8 cellular contexts compared by ENCODE assay signal in genomic region chr19:46728693-46729339, GRCh38. TPM values are rescaled to one million over a fixed set of nuclear protein-coding genes. Genes with fewer than 3 reads are reported as not detected.
DNase-seq lines count a peak whose midpoint lies in the region; TF ChIP-seq lines count a peak whose summit lies in the region.

No MANE protein-coding gene starts in this region.

- H3K4me1 ChIP-seq in parathyroid adenoma (no peaks in the 10 kb centered on the region), transverse colon (no peaks in the 10 kb centered on the region)

- peaks cover 21% of the 10 kb centered on the region for H3K4me1 Mint-ChIP-seq in activated T-helper 2 cell treated with anti-CD3 and anti-CD28 coated beads, Interferon-gamma antibody, Interleukin-2, Interleukin-4, amounts not matched to agents 10 μg/mL and 5 μg/mL and 100 μg/mL, durations not matched to agents 14 hours and 24 hours and 36 hours (ENCODE audit: low read depth)

- DNase-seq in GM19238 (ENCODE audit: insufficient read length, low spot score) (peak; percentile 93), fibroblast of villous mesenchyme (ENCODE audit: low read depth) (peak; percentile 56), transverse colon (peak; percentile 80), NCI-H446 treated with DMSO at 0.1 percent for 48 hours (lab: John Stamatoyannopoulos, UW) (no peak)
- DNase-seq in activated T-helper 2 cell treated with anti-CD3 and anti-CD28 coated beads, Interferon-gamma antibody, Interleukin-2, Interleukin-4, amounts not matched to agents 10 μg/mL and 5 μg/mL and 100 μg/mL, durations not matched to agents 14 hours and 24 hours and 36 hours (ENCODE audit: low spot score), result peak; percentile 68

- no peaks in the 10 kb centered on the region for H3K9me3 Mint-ChIP-seq in activated T-helper 2 cell treated with anti-CD3 and anti-CD28 coated beads, Interferon-gamma antibody, Interleukin-2, Interleukin-4, amounts not matched to agents 10 μg/mL and 5 μg/mL and 100 μg/mL, durations not matched to agents 14 hours and 24 hours and 36 hours

- H3K27ac ChIP-seq in 22Rv1 (no peak overlapping the region), parathyroid adenoma (no peak overlapping the region), transverse colon (peak overlapping the region in 2 of 4 donors; percentile 30 to 42)

- H2AFZ ChIP-seq in parathyroid adenoma, result no peak overlapping the region

- no peak overlapping the region for H3K27ac Mint-ChIP-seq in activated T-helper 2 cell treated with anti-CD3 and anti-CD28 coated beads, Interferon-gamma antibody, Interleukin-2, Interleukin-4, amounts not matched to agents 10 μg/mL and 5 μg/mL and 100 μg/mL, durations not matched to agents 14 hours and 24 hours and 36 hours

- H3K4me3 ChIP-seq in fibroblast of villous mesenchyme (ENCODE audit: low read depth, low read length) (no peak overlapping the region), parathyroid adenoma (ENCODE audit: low read depth, low read length) (no peak overlapping the region), transverse colon (no peak overlapping the region)

- no peak overlapping the region for H3K9ac ChIP-seq in parathyroid adenoma

- TF ChIP-seq POLR2A in transverse colon (IDR thresholded peaks at IDR 0.05), result no peak

- H3K79me2 ChIP-seq in parathyroid adenoma, result peaks cover 2% of the 10 kb centered on the region

- peak; percentile 98 for TF ChIP-seq CTCF in 22Rv1 (IDR thresholded peaks at IDR 0.05)
- TF ChIP-seq CTCF in fibroblast of villous mesenchyme (IDR thresholded peaks at IDR 0.05; ENCODE audit: insufficient read depth, low read depth, low read length), result peak; percentile 91
- peak; percentile 95 for TF ChIP-seq CTCF in parathyroid adenoma (IDR thresholded peaks at IDR 0.05)
- TF ChIP-seq CTCF in transverse colon (IDR thresholded peaks at IDR 0.05), result peak; percentile 88 to 96 (median 93)

- H3K36me3 ChIP-seq in parathyroid adenoma (ENCODE audit: control insufficient read depth, insufficient read depth, low read length), result no peaks in the 10 kb centered on the region
- peaks cover 0 to 59% (median 19%) of the 10 kb centered on the region in 4 donors for H3K36me3 ChIP-seq in transverse colon

- in situ Hi-C loops in transverse colon (cut with MboI; ENCODE audit: low pct_ligation_motif_present in 1 of 4, low pct_unique_long_range_greater_than_20kb in 1 of 4, low sequenced_read_pairs in 3 of 4), result no loop called here

- H3K9me3 ChIP-seq in parathyroid adenoma (ENCODE audit: control insufficient read depth, low read length), result no peaks in the 10 kb centered on the region
- H3K9me3 ChIP-seq in transverse colon, result no peaks in the 10 kb centered on the region

- H3K4me2 ChIP-seq in parathyroid adenoma (ENCODE audit: low read length), result no peak overlapping the region

- WGBS in transverse colon (ENCODE audit: low coverage in 1 of 2), 2 donors, result 37 to 40% methylated on average over 1 to 20 of the region's 20 CpGs

- H3K27me3 Mint-ChIP-seq in activated T-helper 2 cell treated with anti-CD3 and anti-CD28 coated beads, Interferon-gamma antibody, Interleukin-2, Interleukin-4, amounts not matched to agents 10 μg/mL and 5 μg/mL and 100 μg/mL, durations not matched to agents 14 hours and 24 hours and 36 hours (ENCODE audit: low read depth), result no peaks in the 10 kb centered on the region

- intact Hi-C loops in activated T-helper 2 cell treated with anti-CD3 and anti-CD28 coated beads, Interferon-gamma antibody, Interleukin-2, Interleukin-4, amounts not matched to agents 10 μg/mL and 5 μg/mL and 100 μg/mL, durations not matched to agents 14 hours and 24 hours and 36 hours (cut with micrococcal nuclease), result loop anchor here (1.0 kb wide), 2 partner anchors 25 to 115 kb away; no protein-coding TSS in a partner anchor
- intact Hi-C loops in transverse colon (cut with DNase I; ENCODE audit: low total_unique reads), result loop anchor here (2.0 kb wide), 1 partner anchor 24 kb away; no protein-coding TSS in a partner anchor

- no peak overlapping the region for H3K4me3 Mint-ChIP-seq in activated T-helper 2 cell treated with anti-CD3 and anti-CD28 coated beads, Interferon-gamma antibody, Interleukin-2, Interleukin-4, amounts not matched to agents 10 μg/mL and 5 μg/mL and 100 μg/mL, durations not matched to agents 14 hours and 24 hours and 36 hours (ENCODE audit: low read depth)

- peaks cover 77% of the 10 kb centered on the region for H3K36me3 Mint-ChIP-seq in activated T-helper 2 cell treated with anti-CD3 and anti-CD28 coated beads, Interferon-gamma antibody, Interleukin-2, Interleukin-4, amounts not matched to agents 10 μg/mL and 5 μg/mL and 100 μg/mL, durations not matched to agents 14 hours and 24 hours and 36 hours (ENCODE audit: low read depth)

- no peak for TF ChIP-seq EP300 in transverse colon (IDR thresholded peaks at IDR 0.05; ENCODE audit: low read depth)

- H3K27me3 ChIP-seq in parathyroid adenoma (ENCODE audit: control insufficient read depth, insufficient read depth, low read length), result no peaks in the 10 kb centered on the region
- H3K27me3 ChIP-seq in transverse colon, result no peaks in the 10 kb centered on the region

TF ChIP-seq in PFSK-1, 5 proteins besides CTCF, POLR2A, EP300 and RAD21:
- TF ChIP-seq TAF1 (IDR thresholded peaks at IDR 0.05; ENCODE audit: borderline replicate concordance, insufficient read depth, low read length) (no peak), FOXP2 (optimal IDR thresholded peaks at IDR 0.05; ENCODE audit: borderline replicate concordance, extremely low read depth, extremely low read length, insufficient read depth) (peak; percentile 31)

RNA-seq across cellular contexts. Expression of gene PRKD2, which starts 11.9 kb away (rescaled TPM):
- 52.1 TPM for polyA plus RNA-seq in PFSK-1 (2012; ENCODE audit: insufficient read length, low read depth)
- total RNA-seq in activated T-helper 2 cell treated with anti-CD3 and anti-CD28 coated beads, Interferon-gamma antibody, Interleukin-2, Interleukin-4, amounts not matched to agents 10 μg/mL and 5 μg/mL and 100 μg/mL, durations not matched to agents 14 hours and 24 hours and 36 hours, result 77.9 and 79.8 TPM in 2 replicates
- total RNA-seq in fibroblast of villous mesenchyme (11.7 and 12.2 TPM in 2 replicates), transverse colon (100 to 1,000 TPM in 1 of 4 donors, 10 to 100 TPM in 3; 40.1 to 201 (median 53.5) TPM)

RNA-seq across cellular contexts. Expression of gene FKRP, which starts 17.0 kb away (rescaled TPM):
- polyA plus RNA-seq in PFSK-1 (2012; ENCODE audit: insufficient read length, low read depth), result 37.5 TPM
- total RNA-seq in activated T-helper 2 cell treated with anti-CD3 and anti-CD28 coated beads, Interferon-gamma antibody, Interleukin-2, Interleukin-4, amounts not matched to agents 10 μg/mL and 5 μg/mL and 100 μg/mL, durations not matched to agents 14 hours and 24 hours and 36 hours, result 23.1 and 23.8 TPM in 2 replicates
- total RNA-seq in fibroblast of villous mesenchyme (18.1 and 19.6 TPM in 2 replicates), transverse colon (10 to 100 TPM in 3 of 4 donors, 1 to 10 TPM in 1; 9.7 to 16.1 (median 11.8) TPM)

RNA-seq across cellular contexts. Expression of gene STRN4, which starts 17.4 kb away (rescaled TPM):
- polyA plus RNA-seq in PFSK-1 (2012; ENCODE audit: insufficient read length, low read depth), result 191 TPM
- 96.2 and 97.7 TPM in 2 replicates for total RNA-seq in activated T-helper 2 cell treated with anti-CD3 and anti-CD28 coated beads, Interferon-gamma antibody, Interleukin-2, Interleukin-4, amounts not matched to agents 10 μg/mL and 5 μg/mL and 100 μg/mL, durations not matched to agents 14 hours and 24 hours and 36 hours
- total RNA-seq in fibroblast of villous mesenchyme, result 66.5 and 75.1 TPM in 2 replicates
- total RNA-seq in transverse colon, result 100 to 1,000 TPM in 3 of 4 donors, 10 to 100 TPM in 1; 81.6 to 306 (median 174) TPM

RNA-seq across cellular contexts. Expression of gene SLC1A5, which starts 59.6 kb away (rescaled TPM):
- polyA plus RNA-seq in PFSK-1 (2012; ENCODE audit: insufficient read length, low read depth), result 617 TPM
- total RNA-seq in activated T-helper 2 cell treated with anti-CD3 and anti-CD28 coated beads, Interferon-gamma antibody, Interleukin-2, Interleukin-4, amounts not matched to agents 10 μg/mL and 5 μg/mL and 100 μg/mL, durations not matched to agents 14 hours and 24 hours and 36 hours, result 203 and 208 TPM in 2 replicates
- 196 and 224 TPM in 2 replicates for total RNA-seq in fibroblast of villous mesenchyme
- total RNA-seq in transverse colon, result 100 to 1,000 TPM in 1 of 4 donors, 10 to 100 TPM in 3; 19.8 to 104 (median 91.4) TPM
